10 cellular contexts compared by ENCODE assay signal in genomic region chr17:30000001-30000754, GRCh38. TPM values are rescaled to one million over a fixed set of nuclear protein-coding genes. Genes with fewer than 3 reads are reported as not detected.
DNase-seq lines count a peak whose midpoint lies in the region; ATAC-seq, FAIRE-seq and TF ChIP-seq lines count a peak whose summit lies in the region.
"Had no signal": no experiment of that assay in that cellular context is flagged by ENCODE, and none has a peak within 500 bp of the region (broad histone marks: within the 10 kb centered on the region; RNA-seq: fewer than 3 reads in every experiment).

No MANE protein-coding gene starts in this region.

- H3K36me3 ChIP-seq in SK-N-SH (replicated peaks in 1 of 2; ENCODE audit: control insufficient read depth in 1 of 2, insufficient read depth in 2 of 2, low read length in 1 of 2) (no peaks in the 10 kb centered on the region), GM12878 (ENCODE audit: control insufficient read depth in 2 of 2, insufficient read depth in 2 of 2, low read length in 1 of 2) (no peaks in the 10 kb centered on the region), osteoblast (ENCODE audit: insufficient read depth, low read length) (no peaks in the 10 kb centered on the region), smooth muscle cell (ENCODE audit: low read depth) (no peaks in the 10 kb centered on the region)

- TF ChIP-seq EP300 in SK-N-SH (IDR thresholded peaks at IDR 0.05; ENCODE audit: borderline replicate concordance in 1 of 2, low read depth in 1 of 2, low read length in 1 of 2) (no peak), GM12878 (IDR thresholded peaks at IDR 0.05; ENCODE audit: borderline replicate concordance in 1 of 2, control insufficient read depth in 1 of 2, low read depth in 2 of 2, low read length in 2 of 2) (no peak)

- POLR2A ChIA-PET in SK-N-SH (lab: Yijun Ruan, JAX), result no interaction called here
- POLR2A ChIA-PET in GM12878 (lab: Charles Lee), result no interaction called here

- CTCF ChIA-PET in SK-N-SH (lab: Yijun Ruan, JAX) (interaction anchor here (1.1 to 2.4 kb wide), 4 partner anchors 31 to 193 kb away, joined by 3 to 8 read pairs (median 4); no protein-coding TSS in a partner anchor), GM12878 (lab: Yijun Ruan, JAX) (interaction anchor here (0.9 to 2.0 kb wide), 6 partner anchors 11 to 193 kb away, joined by 3 to 5 read pairs (median 4); no protein-coding TSS in a partner anchor)

- FAIRE-seq in GM12878 (lab: Jason Lieb, UNC), result no peak

- ATAC-seq in SK-N-SH treated with all-trans-retinoic acid at 6 μM for 48 hours (no peak), GM12878 (peak; percentile 39; the same call in 2 of the 3 replicates)

- no TSS peak for BruUV-seq in GM12878 (replicated peaks; lab: Mats Ljungman, UMichigan)

- in situ Hi-C loops in GM12878 (cut with MboI), result no loop called here

- H4K20me1 ChIP-seq in SK-N-SH (ENCODE audit: insufficient read depth) (no peaks in the 10 kb centered on the region), GM12878 (ENCODE audit: control insufficient read depth, insufficient read depth) (no peaks in the 10 kb centered on the region), osteoblast (ENCODE audit: insufficient read depth, low read length) (no peaks in the 10 kb centered on the region), smooth muscle cell (ENCODE audit: low read depth) (no peaks in the 10 kb centered on the region)

- intact Hi-C loops in GM12878 (cut with micrococcal nuclease; ENCODE audit: unreplicated experiment), result no loop called here

- no peaks in the 10 kb centered on the region for H3K79me2 ChIP-seq in SK-N-SH (ENCODE audit: insufficient read depth)
- H3K79me2 ChIP-seq in GM12878 (ENCODE audit: control insufficient read depth, insufficient read depth, low read length), result no peaks in the 10 kb centered on the region
- no peaks in the 10 kb centered on the region for H3K79me2 ChIP-seq in osteoblast (ENCODE audit: insufficient read depth, low read length)
- H3K79me2 ChIP-seq in smooth muscle cell (ENCODE audit: low read depth), result no peaks in the 10 kb centered on the region

- H3K4me3 ChIP-seq in SK-N-SH (ENCODE audit: low read depth in 2 of 2, low read length in 1 of 2), result no peak overlapping the region
- no peak overlapping the region for H3K4me3 ChIP-seq in GM12878
- H3K4me3 ChIP-seq in osteoblast (ENCODE audit: insufficient read depth, low read length), result no peak overlapping the region
- no peak overlapping the region for H3K4me3 ChIP-seq in smooth muscle cell

- H3K27me3 ChIP-seq in SK-N-SH (ENCODE audit: insufficient read depth) (no peaks in the 10 kb centered on the region), GM12878 (replicated peaks in 1 of 2; ENCODE audit: control insufficient read depth in 2 of 2, insufficient read depth in 2 of 2, low read length in 1 of 2) (no peaks in the 10 kb centered on the region), osteoblast (ENCODE audit: insufficient read depth, low read length) (peaks cover 8% of the 10 kb centered on the region), smooth muscle cell (ENCODE audit: low read depth) (no peaks in the 10 kb centered on the region)

- DNase-seq in SK-N-SH, result no peak
- peak; percentile 10 for DNase-seq in LHCN-M2 (ENCODE audit: low read depth)
- DNase-seq in GM12878 (ENCODE audit: low read depth, low spot score), result no peak
- no peak for DNase-seq in osteoblast (ENCODE audit: insufficient read length, low spot score, missing footprints)
- no peak for DNase-seq in NCI-H524 treated with DMSO at 0.1 percent for 48 hours (lab: John Stamatoyannopoulos, UW)
- no peak for DNase-seq in smooth muscle cell (lab: John Stamatoyannopoulos, UW; ENCODE audit: unreplicated experiment)
- no peak for DNase-seq in NCI-H526 treated with DMSO at 0.1 percent for 48 hours (lab: John Stamatoyannopoulos, UW)
- DNase-seq: NCI-H1694 treated with DMSO at 0.1 percent for 48 hours; stimulated activated CD4-positive, alpha-beta T cell treated with anti-CD3 and anti-CD28 coated beads, Interleukin-4, amount 100 ng/mL, for 1 hour had no signal

- TF ChIP-seq CTCF in SK-N-SH (IDR thresholded peaks at IDR 0.05) (peak; percentile 38), GM12878 (IDR thresholded peaks at IDR 0.05 in 2 of 3, conservative IDR thresholded peaks at IDR 0.05 in 1 of 3; ENCODE audit: control insufficient read depth in 2 of 3, extremely low read depth in 1 of 3, insufficient read depth in 1 of 3, low read depth in 3 of 3, low read length in 3 of 3) (peak in 1 of 3 experiments; percentile 15; a peak in 1 of 6 replicates), osteoblast (IDR thresholded peaks at IDR 0.05; ENCODE audit: extremely low read depth, low read depth, low read length) (peak; percentile 26), smooth muscle cell (IDR thresholded peaks at IDR 0.05; ENCODE audit: borderline replicate concordance, insufficient read depth, poor library complexity, severe bottlenecking) (no peak)

- TF ChIP-seq RAD21 in SK-N-SH (IDR thresholded peaks at IDR 0.05; ENCODE audit: low read length), result peak; percentile 46
- peak; percentile 35; the same call in 1 of the 2 replicates for TF ChIP-seq RAD21 in GM12878 (IDR thresholded peaks at IDR 0.05; ENCODE audit: insufficient read depth, low read depth, low read length)

- SMC1A ChIA-PET in GM12878 (lab: Charles Lee; ENCODE audit: uncharacterized antibody, unreplicated experiment), result interaction anchor here (0.8 kb wide), 1 partner anchor 21 kb away, joined by 3 read pairs; no protein-coding TSS in a partner anchor

- no peaks in the 10 kb centered on the region for H3K9me2 ChIP-seq in SK-N-SH

- no peak overlapping the region for H3K9ac ChIP-seq in SK-N-SH
- H3K9ac ChIP-seq in GM12878 (ENCODE audit: control insufficient read depth, insufficient read depth, low read length), result no peak overlapping the region
- no peak overlapping the region for H3K9ac ChIP-seq in smooth muscle cell (ENCODE audit: low read depth)

- no peak overlapping the region for H3K4me2 ChIP-seq in SK-N-SH
- H3K4me2 ChIP-seq in GM12878 (ENCODE audit: control insufficient read depth, insufficient read depth), result peak overlapping the region; percentile 17; the same call in 1 of the 2 replicates
- no peak overlapping the region for H3K4me2 ChIP-seq in osteoblast (ENCODE audit: insufficient read depth, low read length)
- H3K4me2 ChIP-seq in smooth muscle cell, result no peak overlapping the region

- no peaks in the 10 kb centered on the region; a peak in 1 of 4 replicates for H3K4me1 ChIP-seq in SK-N-SH (ENCODE audit: control insufficient read depth in 1 of 2, insufficient read depth in 2 of 2, low read depth in 1 of 2, low read length in 1 of 2)
- no peaks in the 10 kb centered on the region for H3K4me1 ChIP-seq in GM12878 (ENCODE audit: control insufficient read depth, insufficient read depth, low read length)
- peaks cover 5% of the 10 kb centered on the region for H3K4me1 ChIP-seq in osteoblast (ENCODE audit: insufficient read depth, low read length)
- H3K4me1 ChIP-seq in smooth muscle cell (ENCODE audit: low read depth), result no peaks in the 10 kb centered on the region

- no peaks in the 10 kb centered on the region for H3K9me3 ChIP-seq in SK-N-SH
- H3K9me3 ChIP-seq in GM12878 (replicated peaks; ENCODE audit: control insufficient read depth, insufficient read depth, low read length), result no peaks in the 10 kb centered on the region
- H3K9me3 ChIP-seq in osteoblast (ENCODE audit: low read depth, low read length), result no peaks in the 10 kb centered on the region
- H3K9me3 ChIP-seq in smooth muscle cell (replicated peaks; ENCODE audit: low read depth), result no peaks in the 10 kb centered on the region

- 66% methylated on average over 3 of the region's 3 CpGs for WGBS in SK-N-SH (ENCODE audit: low lambda C conversion rate)
- WGBS in GM12878 (ENCODE audit: insufficient coverage, insufficient replicate concordance, low lambda C conversion rate, missing lambda C conversion rate), result 34% methylated on average over 3 of the region's 3 CpGs
- WGBS in smooth muscle cell (ENCODE audit: low lambda C conversion rate), result 91% methylated on average over 3 of the region's 3 CpGs

- RAD21 ChIA-PET in GM12878 (lab: Charles Lee; ENCODE audit: unreplicated experiment), result interaction anchor here (1.8 to 2.2 kb wide), 4 partner anchors 69 to 193 kb away, joined by 5 to 9 read pairs (median 8); partner anchors contain the start of gene SSH2

- no peak overlapping the region for H2AFZ ChIP-seq in SK-N-SH (ENCODE audit: low read depth)
- peak overlapping the region; percentile 54 for H2AFZ ChIP-seq in GM12878 (ENCODE audit: control insufficient read depth, low read depth, low read length)
- H2AFZ ChIP-seq in osteoblast (ENCODE audit: low read length), result no peak overlapping the region
- no peak overlapping the region for H2AFZ ChIP-seq in smooth muscle cell (ENCODE audit: low read depth)

- H3K27ac ChIP-seq in SK-N-SH (ENCODE audit: low read depth in 2 of 2, low read length in 1 of 2), result no peak overlapping the region
- no peak overlapping the region for H3K27ac ChIP-seq in GM12878 (ENCODE audit: control insufficient read depth, insufficient read depth)
- H3K27ac ChIP-seq in osteoblast (ENCODE audit: low read depth, low read length), result no peak overlapping the region
- H3K27ac ChIP-seq in smooth muscle cell (ENCODE audit: low read depth), result no peak overlapping the region

- TF ChIP-seq POLR2A in GM12878 (IDR thresholded peaks at IDR 0.05; ENCODE audit: low read depth, low read length), result no peak

- H3F3A ChIP-seq in SK-N-SH (replicated peaks; ENCODE audit: insufficient read depth) (peaks cover 4% of the 10 kb centered on the region), smooth muscle cell (ENCODE audit: low read depth) (no peaks in the 10 kb centered on the region)

RNA-seq across cellular contexts. Expression of gene EFCAB5, which starts 58.7 kb away (rescaled TPM):
- polyA plus RNA-seq in SK-N-SH (2012; rRNA removed) (0.05 TPM in 1 of 2 replicates, not detected in the other), GM12878 (2011; rRNA removed) (0.39 and 0.55 TPM in 2 replicates), GM12878 (2014; fragmentation: Illumina TruSeq; extraction: Trizol) (0.35 and 1.6 TPM in 2 replicates), GM12878 (2014; fragmentation: Nextera tagmentation; extraction: Ambion mirVana) (under 1 TPM; 0.56 to 0.71 TPM), GM12878 (2014; rRNA removed) (0.96 and 1.2 TPM in 2 replicates), GM12878 (2016; fragmentation: Nextera tagmentation; extraction: Ambion mirVana) (1 to 10 TPM; 2.0 to 2.6 TPM), smooth muscle cell (0.31 TPM in 1 of 2 replicates, not detected in the other)
- 0.01 and 0.03 TPM in 2 replicates for polyA plus RNA-seq in SK-N-SH (2012; cell fraction: cytosol; rRNA removed)
- polyA plus RNA-seq in SK-N-SH (2012; cell fraction: nucleus; rRNA removed), result 0.02 and 0.18 TPM in 2 replicates
- total RNA-seq in LHCN-M2 (2014; rRNA removed) (0.06 TPM in 2 replicates), GM12878 (2014; rRNA removed) (0.85 and 0.93 TPM in 2 replicates), GM12878 (2014; rRNA removed; fragmentation: Illumina TruSeq; extraction: Trizol) (1.1 and 1.6 TPM in 2 replicates), GM12878 (2021) (0.98 and 1.1 TPM in 2 replicates), osteoblast (0.29 and 0.36 TPM in 2 replicates), smooth muscle cell (not detected in 2 replicates)
- polyA plus RNA-seq in LHCN-M2 (2012), result 0.29 TPM
- total RNA-seq in GM12878 (2013; cell fraction: nucleolus; rRNA removed), result 1.5 and 1.6 TPM in 2 replicates
- not detected for polyA plus RNA-seq in GM12878 (2011; ENCODE audit: low read depth)
- polyA plus RNA-seq in GM12878 (2011; cell fraction: cytosol; rRNA removed), result 0.03 and 0.05 TPM in 2 replicates
- polyA plus RNA-seq in GM12878 (2011; cell fraction: nucleus; rRNA removed), result 0.18 and 0.50 TPM in 2 replicates
- polyA plus RNA-seq in GM12878 (2012), result 0.37 and 0.41 TPM in 2 replicates
- 0.37 TPM in 1 of 2 replicates, not detected in the other for polyA minus RNA-seq in GM12878 (2011; rRNA and poly(A)+ RNA removed)
- not detected in 2 replicates for polyA minus RNA-seq in GM12878 (2011; cell fraction: cytosol; rRNA and poly(A)+ RNA removed)
- 0.19 and 0.24 TPM in 2 replicates for polyA minus RNA-seq in GM12878 (2011; cell fraction: nucleus; rRNA and poly(A)+ RNA removed)

Comparison
In these comparisons a context has a peak if more than half of its experiments do, and no peak if none do; other contexts are left out.
1. Of the 26 proteins assayed by ChIP-seq in both GM12878 and SK-N-SH: peak only in GM12878: none; only in SK-N-SH: none; in both: RAD21; in neither: 24; mixed calls (peak in some experiments, not most) for 1.